In genomic region chr11:118012083-118012669, GRCh38 we compare ENCODE assay signal across 8 cellular contexts. TPM values are rescaled to one million over a fixed set of nuclear protein-coding genes. Genes with fewer than 3 reads are reported as not detected.
DNase-seq lines count a peak whose midpoint lies in the region; ATAC-seq, FAIRE-seq and TF ChIP-seq lines count a peak whose summit lies in the region.
"Had no signal": no experiment of that assay in that cellular context is flagged by ENCODE, and none has a peak within 500 bp of the region (broad histone marks: within the 10 kb centered on the region; RNA-seq: fewer than 3 reads in every experiment).

No MANE protein-coding gene starts in this region.

- no peak for ATAC-seq in HG02852 (IDR thresholded peaks at IDR 0.05; ENCODE audit: unreplicated experiment)

- DNase-seq in H54 (ENCODE audit: insufficient read length, low spot score) (peak; percentile 37), RPMI7951 (ENCODE audit: low read depth) (peak; percentile 8), epithelial cell of prostate (ENCODE audit: low read depth, low spot score) (peak; percentile 8), renal cortical epithelial cell (ENCODE audit: low read depth) (peak; percentile 65), T1000 (lab: John Stamatoyannopoulos, UW) (no peak), amniotic stem cell (lab: John Stamatoyannopoulos, UW) (no peak)

- FAIRE-seq in H54 (lab: Jason Lieb, UNC) = no peak

- H3K27ac ChIP-seq in epithelial cell of prostate = no peak overlapping the region

- no peak for TF ChIP-seq POLR2A in H54 (IDR thresholded peaks at IDR 0.05; ENCODE audit: low read depth, low read length)

RNA-seq across cellular contexts. Expression of gene IL10RA, which starts 26.0 kb away (rescaled TPM):
- 0.12 TPM in 1 of 2 replicates, not detected in the other for total RNA-seq in RPMI7951 (2014; rRNA removed; shearing (Covaris generic))
- 0.52 and 0.60 TPM in 2 replicates for total RNA-seq in renal cortical epithelial cell
- total RNA-seq: fibroblast of villous mesenchyme had no signal

Comparison
In these comparisons a context has a peak if more than half of its experiments do, and no peak if none do; other contexts are left out.
1. DNase-seq: peak in H54 (single experiment), RPMI7951 (single experiment), epithelial cell of prostate (single experiment) and renal cortical epithelial cell (single experiment); none in T1000 (single experiment) and amniotic stem cell (single experiment).